Comparison of ENCODE assay signal across 3 cellular contexts in the genomic region with DNA sequence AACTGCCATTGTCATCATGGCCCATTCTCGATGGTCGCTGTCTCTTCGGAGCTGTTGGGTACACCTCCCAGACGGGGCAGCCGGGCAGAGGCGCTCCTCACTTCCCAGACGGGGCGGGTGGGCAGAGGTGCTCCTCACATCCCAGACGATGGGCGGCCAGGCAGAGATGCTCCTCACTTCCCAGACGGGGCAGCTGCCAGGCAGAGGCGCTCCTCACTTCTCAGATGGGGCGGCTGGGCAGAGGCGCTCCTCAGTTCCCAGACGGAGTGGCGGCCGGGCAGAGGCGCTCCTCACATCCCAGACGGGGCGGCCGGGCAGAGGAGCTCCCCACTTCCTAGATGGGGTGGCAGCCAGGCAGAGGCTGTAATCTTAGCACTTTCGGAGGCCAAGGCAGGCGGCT. TPM values are rescaled to one million over a fixed set of nuclear protein-coding genes. Genes with fewer than 3 reads are reported as not detected.
"Had no signal": no experiment of that assay in that cellular context is flagged by ENCODE, and none has a peak within 500 bp of the region (broad histone marks: within the 10 kb centered on the region; RNA-seq: fewer than 3 reads in every experiment).

No MANE protein-coding gene starts in this region.

RNA-seq across cellular contexts. Expression of a gene that starts 58.6 kb away (rescaled TPM):
- total RNA-seq: LHCN-M2, M059J, NCI-H460 had no signal
